Comparison of ENCODE assay signal across 10 cellular contexts in the genomic region with DNA sequence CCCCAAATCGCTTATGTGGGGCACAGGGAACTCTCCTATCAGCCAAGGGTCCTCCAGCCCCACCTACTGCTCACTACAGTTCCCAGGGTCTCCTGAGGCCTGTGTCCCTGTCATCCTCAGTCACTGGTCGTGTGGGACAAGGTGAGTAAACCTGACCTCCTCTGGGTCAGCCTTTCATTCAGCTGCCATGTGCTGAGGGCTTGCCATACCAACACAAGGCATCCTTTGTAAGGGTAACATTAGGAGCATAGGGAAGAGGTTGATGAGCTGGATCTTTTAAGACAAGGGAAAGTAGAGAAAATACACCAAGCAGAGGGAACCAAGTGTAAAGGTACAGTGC. TPM values are rescaled to one million over a fixed set of nuclear protein-coding genes. Genes with fewer than 3 reads are reported as not detected.
DNase-seq lines count a peak whose midpoint lies in the region; ATAC-seq and TF ChIP-seq lines count a peak whose summit lies in the region.
"Had no signal": no experiment of that assay in that cellular context is flagged by ENCODE, and none has a peak within 500 bp of the region (broad histone marks: within the 10 kb centered on the region; RNA-seq: fewer than 3 reads in every experiment).

No MANE protein-coding gene starts in this region.

- in situ Hi-C loops in gastrocnemius medialis (cut with MboI; ENCODE audit: low sequenced_read_pairs in 4 of 4) = no loop called here

- peak overlapping the region in 55 of 59 donors; percentile 3 to 98 (median 89) for H3K27ac ChIP-seq in dorsolateral prefrontal cortex
- peak overlapping the region; percentile 95 to 100 (median 100) for H3K27ac ChIP-seq in gastrocnemius medialis

- no peak for ATAC-seq in gastrocnemius medialis

- H3K4me3 ChIP-seq in dorsolateral prefrontal cortex (no peak overlapping the region), gastrocnemius medialis (no peak overlapping the region)

- no peak for TF ChIP-seq CTCF in dorsolateral prefrontal cortex (IDR thresholded peaks at IDR 0.05 in 54 of 56, conservative IDR thresholded peaks at IDR 0.05 in 2 of 56; ENCODE audit: low read depth in 1 of 56, partially characterized antibody in 56 of 56)
- TF ChIP-seq CTCF in gastrocnemius medialis (IDR thresholded peaks at IDR 0.05 in 4 of 5, conservative IDR thresholded peaks at IDR 0.05 in 1 of 5) = no peak

- peaks cover 40 to 64% of the 10 kb centered on the region in 2 donors for H3K4me1 ChIP-seq in gastrocnemius medialis

- H3K9me3 Mint-ChIP-seq in T-helper 2 cell treated with Interferon-gamma antibody and Interleukin-4, amounts not matched to agents 5 μg/mL and 100 μg/mL, for 36 hours = no peaks in the 10 kb centered on the region

- peaks cover 0 to 38% of the 10 kb centered on the region in 2 donors for H3K36me3 ChIP-seq in gastrocnemius medialis

- H3K9me3 ChIP-seq in gastrocnemius medialis = no peaks in the 10 kb centered on the region

- intact Hi-C loops in dorsolateral prefrontal cortex (cut with DNase I) (no loop called here), gastrocnemius medialis (cut with DNase I; ENCODE audit: low total_unique reads) (no loop called here)

- TF ChIP-seq POLR2A in gastrocnemius medialis (IDR thresholded peaks at IDR 0.05) = no peak

- H3K27me3 ChIP-seq in dorsolateral prefrontal cortex (no peaks in the 10 kb centered on the region), gastrocnemius medialis (no peaks in the 10 kb centered on the region)

- no peak for DNase-seq in T-helper 2 cell treated with Interferon-gamma antibody and Interleukin-4, amounts not matched to agents 5 μg/mL and 100 μg/mL, for 36 hours (ENCODE audit: low spot score)
- no peak for DNase-seq in T-helper 2 cell
- DNase-seq in dorsolateral prefrontal cortex = no peak
- no peak for DNase-seq in gastrocnemius medialis
- DNase-seq in stimulated activated naive CD4-positive, alpha-beta T cell treated with Interleukin-2 at 50 U/mL for 16 hours (lab: John Stamatoyannopoulos, UW) = no peak
- no peak for DNase-seq in NOMO-1 treated with dmso at 0.1 percent for 144 hours (lab: John Stamatoyannopoulos, UW; ENCODE audit: unreplicated experiment)
- DNase-seq: activated CD4-positive, alpha-beta T cell treated with anti-CD3 and anti-CD28 coated beads, Interleukin-2, amount 50 U/mL, for 1 hour; cerebellar nuclear complex; NCI-H1105 treated with DMSO at 0.1 percent for 48 hours; OCI-M1 had no signal

- peak overlapping the region; percentile 47 for H3K27ac Mint-ChIP-seq in T-helper 2 cell treated with Interferon-gamma antibody and Interleukin-4, amounts not matched to agents 5 μg/mL and 100 μg/mL, for 36 hours

- H3K27me3 Mint-ChIP-seq in T-helper 2 cell treated with Interferon-gamma antibody and Interleukin-4, amounts not matched to agents 5 μg/mL and 100 μg/mL, for 36 hours (ENCODE audit: low read depth) = no peaks in the 10 kb centered on the region

- no peak overlapping the region for H3K4me3 Mint-ChIP-seq in T-helper 2 cell treated with Interferon-gamma antibody and Interleukin-4, amounts not matched to agents 5 μg/mL and 100 μg/mL, for 36 hours

- peaks cover 24% of the 10 kb centered on the region for H3K4me1 Mint-ChIP-seq in T-helper 2 cell treated with Interferon-gamma antibody and Interleukin-4, amounts not matched to agents 5 μg/mL and 100 μg/mL, for 36 hours (ENCODE audit: low read depth)

- peaks cover 49% of the 10 kb centered on the region for H3K36me3 Mint-ChIP-seq in T-helper 2 cell treated with Interferon-gamma antibody and Interleukin-4, amounts not matched to agents 5 μg/mL and 100 μg/mL, for 36 hours (ENCODE audit: low read depth)

RNA-seq across cellular contexts. Expression of a gene that starts 11.2 kb away (rescaled TPM):
- total RNA-seq in dorsolateral prefrontal cortex = 10 to 100 TPM; 29.9 to 50.4 (median 39.0) TPM
- 100 to 1,000 TPM in 1 of 4 donors, 10 to 100 TPM in 3; 64.0 to 127 (median 90.0) TPM for total RNA-seq in gastrocnemius medialis

RNA-seq across cellular contexts. Expression of a gene that starts 13.5 kb away (rescaled TPM):
- total RNA-seq in dorsolateral prefrontal cortex = 100 to 1,000 TPM in 1 of 120 experiments, 10 to 100 TPM in 119; 62.0 to 109 (median 76.4) TPM
- total RNA-seq in gastrocnemius medialis = 10 to 100 TPM; 49.5 to 73.4 (median 59.1) TPM

RNA-seq across cellular contexts. Expression of a gene that starts 19.1 kb away (rescaled TPM):
- total RNA-seq in dorsolateral prefrontal cortex = 100 to 1,000 TPM; 162 to 726 (median 281) TPM
- 100 to 1,000 TPM; 390 to 932 (median 616) TPM for total RNA-seq in gastrocnemius medialis

RNA-seq across cellular contexts. Expression of a gene that starts 20.0 kb away (rescaled TPM):
- total RNA-seq in dorsolateral prefrontal cortex = 100 to 1,000 TPM in 56 of 120 experiments, 10 to 100 TPM in 64; 52.0 to 204 (median 98.7) TPM
- total RNA-seq in gastrocnemius medialis = 100 to 1,000 TPM; 113 to 237 (median 159) TPM

RNA-seq across cellular contexts. Expression of a gene that starts 23.4 kb away (rescaled TPM):
- total RNA-seq in dorsolateral prefrontal cortex = 10 to 100 TPM; 45.0 to 84.5 (median 66.7) TPM
- total RNA-seq in gastrocnemius medialis = 100 to 1,000 TPM; 110 to 138 (median 117) TPM
